Comparison of ENCODE assay signal across 1 cellular context in the genomic region with DNA sequence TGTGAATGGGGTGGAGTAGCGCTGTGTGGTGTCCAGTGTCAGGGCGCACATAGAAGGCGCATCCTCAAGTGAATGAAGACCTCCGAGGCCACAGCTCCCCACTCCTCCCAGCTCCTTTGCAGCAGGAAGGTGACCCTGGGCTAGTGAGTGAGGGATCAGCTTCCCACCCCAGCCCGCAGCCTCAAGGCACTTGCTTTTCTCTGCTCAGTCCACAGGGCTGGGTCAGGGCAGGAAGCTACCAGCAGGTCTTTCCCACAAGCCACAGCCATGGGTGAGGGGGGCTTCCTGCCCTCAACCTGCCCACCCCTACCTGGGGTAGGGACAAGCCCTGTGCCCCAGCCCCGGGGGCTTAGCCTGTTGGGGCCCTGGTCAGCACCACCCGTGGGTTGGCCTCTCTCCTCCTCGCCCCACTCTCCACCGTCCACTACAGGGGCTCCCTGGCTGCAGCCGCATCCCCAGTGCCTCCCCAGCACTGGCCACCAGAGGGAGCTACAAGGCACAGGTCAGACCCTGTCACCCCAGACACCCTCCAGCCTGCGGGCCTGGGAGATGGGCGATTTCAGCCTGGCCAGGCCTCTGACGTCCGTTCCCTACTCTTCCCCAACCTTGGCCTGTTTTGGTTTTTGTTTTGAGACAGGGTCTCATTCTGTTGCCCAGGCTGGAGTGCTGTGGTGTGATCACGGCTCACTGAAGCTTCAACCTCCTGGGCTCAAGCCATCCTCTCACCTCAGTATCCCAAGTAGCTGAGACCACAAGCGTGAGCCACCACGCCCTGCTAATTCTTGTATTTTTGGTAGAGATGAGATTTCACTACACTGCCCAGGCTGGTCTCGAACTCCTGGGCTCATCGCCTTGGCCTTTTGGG.
TF ChIP-seq lines count a peak whose summit lies in the region.

No MANE protein-coding gene starts in this region.

TF ChIP-seq in GM23338, 12 proteins besides CTCF, POLR2A, EP300 and RAD21:
- TF ChIP-seq CREB1 (CRISPR knock-in tag; IDR thresholded peaks at IDR 0.05; ENCODE audit: low read depth): no peak
- peak; percentile 20 for TF ChIP-seq EZH2 (IDR thresholded peaks at IDR 0.05; ENCODE audit: low read depth, unreplicated experiment)
- TF ChIP-seq, protein P1, sequence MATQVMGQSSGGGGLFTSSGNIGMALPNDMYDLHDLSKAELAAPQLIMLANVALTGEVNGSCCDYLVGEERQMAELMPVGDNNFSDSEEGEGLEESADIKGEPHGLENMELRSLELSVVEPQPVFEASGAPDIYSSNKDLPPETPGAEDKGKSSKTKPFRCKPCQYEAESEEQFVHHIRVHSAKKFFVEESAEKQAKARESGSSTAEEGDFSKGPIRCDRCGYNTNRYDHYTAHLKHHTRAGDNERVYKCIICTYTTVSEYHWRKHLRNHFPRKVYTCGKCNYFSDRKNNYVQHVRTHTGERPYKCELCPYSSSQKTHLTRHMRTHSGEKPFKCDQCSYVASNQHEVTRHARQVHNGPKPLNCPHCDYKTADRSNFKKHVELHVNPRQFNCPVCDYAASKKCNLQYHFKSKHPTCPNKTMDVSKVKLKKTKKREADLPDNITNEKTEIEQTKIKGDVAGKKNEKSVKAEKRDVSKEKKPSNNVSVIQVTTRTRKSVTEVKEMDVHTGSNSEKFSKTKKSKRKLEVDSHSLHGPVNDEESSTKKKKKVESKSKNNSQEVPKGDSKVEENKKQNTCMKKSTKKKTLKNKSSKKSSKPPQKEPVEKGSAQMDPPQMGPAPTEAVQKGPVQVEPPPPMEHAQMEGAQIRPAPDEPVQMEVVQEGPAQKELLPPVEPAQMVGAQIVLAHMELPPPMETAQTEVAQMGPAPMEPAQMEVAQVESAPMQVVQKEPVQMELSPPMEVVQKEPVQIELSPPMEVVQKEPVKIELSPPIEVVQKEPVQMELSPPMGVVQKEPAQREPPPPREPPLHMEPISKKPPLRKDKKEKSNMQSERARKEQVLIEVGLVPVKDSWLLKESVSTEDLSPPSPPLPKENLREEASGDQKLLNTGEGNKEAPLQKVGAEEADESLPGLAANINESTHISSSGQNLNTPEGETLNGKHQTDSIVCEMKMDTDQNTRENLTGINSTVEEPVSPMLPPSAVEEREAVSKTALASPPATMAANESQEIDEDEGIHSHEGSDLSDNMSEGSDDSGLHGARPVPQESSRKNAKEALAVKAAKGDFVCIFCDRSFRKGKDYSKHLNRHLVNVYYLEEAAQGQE (IDR thresholded peaks at IDR 0.05; ENCODE audit: unreplicated experiment): peak; percentile 7
